Comparison of ENCODE assay signal across 8 cellular contexts in genomic region chr17:77281024-77281903, GRCh38.
DNase-seq lines count a peak whose midpoint lies in the region; ATAC-seq and TF ChIP-seq lines count a peak whose summit lies in the region.

No MANE protein-coding gene starts in this region.

- H3K4me3 ChIP-seq in epithelial cell of esophagus (ENCODE audit: low read length) = peak overlapping the region; percentile 80
- peak overlapping the region; percentile 25 to 70 for H3K4me3 ChIP-seq in stomach smooth muscle (ENCODE audit: low read length in 2 of 2)

- no peaks in the 10 kb centered on the region for H3K36me3 Mint-ChIP-seq in naive thymus-derived CD8-positive, alpha-beta T cell

- H3K4me1 Mint-ChIP-seq in naive thymus-derived CD8-positive, alpha-beta T cell = peaks cover 12 to 25% (median 16%) of the 10 kb centered on the region in 4 donors

- H3K9me3 Mint-ChIP-seq in naive thymus-derived CD8-positive, alpha-beta T cell = no peaks in the 10 kb centered on the region

- no peak overlapping the region for H3K27ac ChIP-seq in stomach smooth muscle (ENCODE audit: low read length)

- peaks cover 0 to 16% (median 8%) of the 10 kb centered on the region in 5 donors for H3K27me3 Mint-ChIP-seq in naive thymus-derived CD8-positive, alpha-beta T cell

- POLR2A ChIA-PET in naive thymus-derived CD8-positive, alpha-beta T cell (lab: Charles Lee) = interaction anchor here (1.2 kb wide), 1 partner anchor 41 kb away, joined by 3 read pairs; no protein-coding TSS in a partner anchor

- H3K9me3 ChIP-seq in stomach smooth muscle (ENCODE audit: control insufficient read depth in 2 of 2, low read length in 2 of 2) = no peaks in the 10 kb centered on the region

- H3K27ac Mint-ChIP-seq in naive thymus-derived CD8-positive, alpha-beta T cell = peak overlapping the region in 7 of 10 donors; percentile 35 to 99 (median 77)

- no peaks in the 10 kb centered on the region for H3K36me3 ChIP-seq in stomach smooth muscle (ENCODE audit: control insufficient read depth in 2 of 2, insufficient read depth in 2 of 2, low read length in 2 of 2)

- peak; percentile 40 to 61 for DNase-seq in NCI-H187 (lab: John Stamatoyannopoulos, UW)
- no peak for DNase-seq in NCI-H187 treated with DMSO at 0.1 percent for 48 hours (lab: John Stamatoyannopoulos, UW)
- DNase-seq in NCI-H510A (lab: John Stamatoyannopoulos, UW) = peak; percentile 68
- DNase-seq in activated CD8-positive, alpha-beta memory T cell treated with anti-CD3 and anti-CD28 coated beads, Interleukin-2, amount 50 U/mL, for 1 hour (ENCODE audit: extremely low read depth) = peak; percentile 8
- DNase-seq in epithelial cell of esophagus (ENCODE audit: low read depth) = peak; percentile 81
- peak; percentile 54 to 77 (median 71) for DNase-seq in naive thymus-derived CD8-positive, alpha-beta T cell

- peaks cover 0 to 8% of the 10 kb centered on the region in 2 donors for H3K27me3 ChIP-seq in stomach smooth muscle (ENCODE audit: control insufficient read depth in 1 of 2, insufficient read depth in 2 of 2, low read length in 2 of 2)

- H3K9ac ChIP-seq in stomach smooth muscle (ENCODE audit: low read length in 2 of 2) = peak overlapping the region in 1 of 2 donors; percentile 13

- peaks cover 18% of the 10 kb centered on the region for H3K4me1 ChIP-seq in stomach smooth muscle (ENCODE audit: control insufficient read depth, insufficient read depth, low read length)

- H3K4me3 Mint-ChIP-seq in naive thymus-derived CD8-positive, alpha-beta T cell = peak overlapping the region; percentile 67 to 84 (median 78)

- TF ChIP-seq CTCF in epithelial cell of esophagus (IDR thresholded peaks at IDR 0.05; ENCODE audit: insufficient read depth, low read depth, low read length, missing control alignments) = no peak

- peak; percentile 70 for ATAC-seq in HG02981 (IDR thresholded peaks at IDR 0.05; ENCODE audit: unreplicated experiment)
- ATAC-seq in naive thymus-derived CD8-positive, alpha-beta T cell = peak; percentile 95 to 96
